Comparison of ENCODE assay signal across 9 cellular contexts in the genomic region with DNA sequence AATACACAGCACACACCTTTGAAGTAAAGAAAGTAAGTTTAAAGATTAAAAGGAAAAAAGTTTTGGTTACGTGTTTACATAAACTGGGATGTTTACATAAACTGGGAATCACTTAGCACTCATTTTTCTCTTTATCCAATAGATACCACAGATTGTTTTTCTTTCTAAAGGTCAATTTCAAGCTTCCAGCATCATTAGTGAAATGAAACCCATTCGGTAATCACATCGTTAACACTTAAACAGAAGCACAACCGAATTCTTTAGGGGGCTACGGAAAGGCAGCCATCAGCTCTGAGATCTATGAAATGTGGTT. TPM values are rescaled to one million over a fixed set of nuclear protein-coding genes. Genes with fewer than 3 reads are reported as not detected.
DNase-seq lines count a peak whose midpoint lies in the region; ATAC-seq and TF ChIP-seq lines count a peak whose summit lies in the region.
"Had no signal": no experiment of that assay in that cellular context is flagged by ENCODE, and none has a peak within 500 bp of the region (broad histone marks: within the 10 kb centered on the region; RNA-seq: fewer than 3 reads in every experiment).

No MANE protein-coding gene starts in this region.

- peaks cover 8% of the 10 kb centered on the region for H3K27me3 ChIP-seq in iPS-18a (ENCODE audit: control insufficient read depth, insufficient read depth, low read length)
- H3K27me3 ChIP-seq in smooth muscle cell (ENCODE audit: low read depth), result peaks cover 63% of the 10 kb centered on the region

- TF ChIP-seq CTCF in HFF-Myc (IDR thresholded peaks at IDR 0.05; ENCODE audit: low read depth, low read length, missing control alignments), result no peak
- no peak for TF ChIP-seq CTCF in smooth muscle cell (IDR thresholded peaks at IDR 0.05; ENCODE audit: borderline replicate concordance, insufficient read depth, poor library complexity, severe bottlenecking)

- WGBS in smooth muscle cell (ENCODE audit: low lambda C conversion rate), result 6% methylated on average over 5 of the region's 5 CpGs

- H3K4me2 ChIP-seq in smooth muscle cell, result peak overlapping the region; percentile 94

- no peaks in the 10 kb centered on the region for H3K79me2 ChIP-seq in smooth muscle cell (ENCODE audit: low read depth)

- H3K27ac ChIP-seq in iPS-18a (ENCODE audit: low read length), result peak overlapping the region; percentile 59
- H3K27ac ChIP-seq in smooth muscle cell (ENCODE audit: low read depth), result no peak overlapping the region

- ATAC-seq in GM18909 (IDR thresholded peaks at IDR 0.05; ENCODE audit: poor library complexity, unreplicated experiment), result no peak

- peaks cover 14% of the 10 kb centered on the region for H3K4me1 Mint-ChIP-seq in activated T-helper 1 cell treated with anti-CD3 and anti-CD28 coated beads, Interleukin-12 subunit alpha, Interleukin-12 subunit beta, Interleukin-2, Interleukin-4 antibody, amounts not matched to agents 30 ng/mL and 10 ng/mL and 1 ng/mL, durations not matched to agents 14 hours and 24 hours and 36 hours (ENCODE audit: low read depth)

- H3K9me3 ChIP-seq in iPS-18a (ENCODE audit: control insufficient read depth, low read depth, low read length) (no peaks in the 10 kb centered on the region), smooth muscle cell (replicated peaks; ENCODE audit: low read depth) (no peaks in the 10 kb centered on the region)

- peaks cover 31% of the 10 kb centered on the region for H3K4me1 ChIP-seq in iPS-18a (ENCODE audit: control insufficient read depth, low read depth, low read length)
- H3K4me1 ChIP-seq in smooth muscle cell (ENCODE audit: low read depth), result peaks cover 21% of the 10 kb centered on the region

- H3K4me3 ChIP-seq in HFF-Myc (replicated peaks; ENCODE audit: low read depth, low read length) (peak overlapping the region; percentile 65), iPS-18a (ENCODE audit: low read length) (peak overlapping the region; percentile 97), smooth muscle cell (peak overlapping the region; percentile 65)

- H3K9me3 Mint-ChIP-seq in activated T-helper 1 cell treated with anti-CD3 and anti-CD28 coated beads, Interleukin-12 subunit alpha, Interleukin-12 subunit beta, Interleukin-2, Interleukin-4 antibody, amounts not matched to agents 30 ng/mL and 10 ng/mL and 1 ng/mL, durations not matched to agents 14 hours and 24 hours and 36 hours, result no peaks in the 10 kb centered on the region

- peak overlapping the region; percentile 74 for H3K4me3 Mint-ChIP-seq in activated T-helper 1 cell treated with anti-CD3 and anti-CD28 coated beads, Interleukin-12 subunit alpha, Interleukin-12 subunit beta, Interleukin-2, Interleukin-4 antibody, amounts not matched to agents 30 ng/mL and 10 ng/mL and 1 ng/mL, durations not matched to agents 14 hours and 24 hours and 36 hours

- H4K20me1 ChIP-seq in smooth muscle cell (ENCODE audit: low read depth), result no peaks in the 10 kb centered on the region

- DNase-seq in HFF-Myc (ENCODE audit: extremely low read depth, low read depth) (no peak), smooth muscle cell (lab: John Stamatoyannopoulos, UW; ENCODE audit: unreplicated experiment) (no peak), NCI-H2081 (lab: John Stamatoyannopoulos, UW) (no peak), SK-N-DZ (ENCODE audit: low spot score) (no peak), DMS79 treated with DMSO at 0.1 percent for 48 hours (lab: John Stamatoyannopoulos, UW) (no peak)
- no peak for DNase-seq in activated T-helper 1 cell treated with anti-CD3 and anti-CD28 coated beads, Interleukin-12 subunit alpha, Interleukin-12 subunit beta, Interleukin-2, Interleukin-4 antibody, amounts not matched to agents 30 ng/mL and 10 ng/mL and 1 ng/mL, durations not matched to agents 14 hours and 24 hours and 36 hours (ENCODE audit: low spot score)

- intact Hi-C loops in activated T-helper 1 cell treated with anti-CD3 and anti-CD28 coated beads, Interleukin-12 subunit alpha, Interleukin-12 subunit beta, Interleukin-2, Interleukin-4 antibody, amounts not matched to agents 30 ng/mL and 10 ng/mL and 1 ng/mL, durations not matched to agents 14 hours and 24 hours and 36 hours (cut with micrococcal nuclease), result loop anchor here (5.0 kb wide), 2 partner anchors 179 to 251 kb away; a partner anchor contains a TSS

- H3K27me3 Mint-ChIP-seq in activated T-helper 1 cell treated with anti-CD3 and anti-CD28 coated beads, Interleukin-12 subunit alpha, Interleukin-12 subunit beta, Interleukin-2, Interleukin-4 antibody, amounts not matched to agents 30 ng/mL and 10 ng/mL and 1 ng/mL, durations not matched to agents 14 hours and 24 hours and 36 hours (ENCODE audit: insufficient read depth), result peaks cover 48% of the 10 kb centered on the region

- no peaks in the 10 kb centered on the region for H3K36me3 ChIP-seq in iPS-18a (ENCODE audit: control insufficient read depth, low read depth, low read length)
- no peaks in the 10 kb centered on the region for H3K36me3 ChIP-seq in smooth muscle cell (ENCODE audit: low read depth)

- no peak overlapping the region for H3K27ac Mint-ChIP-seq in activated T-helper 1 cell treated with anti-CD3 and anti-CD28 coated beads, Interleukin-12 subunit alpha, Interleukin-12 subunit beta, Interleukin-2, Interleukin-4 antibody, amounts not matched to agents 30 ng/mL and 10 ng/mL and 1 ng/mL, durations not matched to agents 14 hours and 24 hours and 36 hours

- peak overlapping the region; percentile 85 for H2AFZ ChIP-seq in smooth muscle cell (ENCODE audit: low read depth)

- peak overlapping the region; percentile 84 for H3K9ac ChIP-seq in iPS-18a (ENCODE audit: low read length)
- no peak overlapping the region for H3K9ac ChIP-seq in smooth muscle cell (ENCODE audit: low read depth)

- H3K36me3 Mint-ChIP-seq in activated T-helper 1 cell treated with anti-CD3 and anti-CD28 coated beads, Interleukin-12 subunit alpha, Interleukin-12 subunit beta, Interleukin-2, Interleukin-4 antibody, amounts not matched to agents 30 ng/mL and 10 ng/mL and 1 ng/mL, durations not matched to agents 14 hours and 24 hours and 36 hours (ENCODE audit: low read depth), result no peaks in the 10 kb centered on the region

- H3F3A ChIP-seq in smooth muscle cell (ENCODE audit: low read depth), result no peaks in the 10 kb centered on the region

RNA-seq across cellular contexts. Expression of a gene that starts 1.1 kb away (rescaled TPM):
- not detected in 2 replicates for total RNA-seq in activated T-helper 1 cell treated with anti-CD3 and anti-CD28 coated beads, Interleukin-12 subunit alpha, Interleukin-12 subunit beta, Interleukin-2, Interleukin-4 antibody, amounts not matched to agents 30 ng/mL and 10 ng/mL and 1 ng/mL, durations not matched to agents 14 hours and 24 hours and 36 hours
- total RNA-seq in smooth muscle cell, result 0.45 TPM in 1 of 2 replicates, not detected in the other
- polyA plus RNA-seq in smooth muscle cell, result not detected in 2 replicates
- not detected in 2 replicates for polyA plus RNA-seq in SK-N-DZ (2014; cell fraction: cytosol; rRNA removed)
- not detected in 2 replicates for polyA plus RNA-seq in SK-N-DZ (2014; cell fraction: nucleus; rRNA removed)
- total RNA-seq: HT-29 had no signal
